In genomic region chr11:75465701-75466531, GRCh38 we compare ENCODE assay signal across 14 cellular contexts. TPM values are rescaled to one million over a fixed set of nuclear protein-coding genes. Genes with fewer than 3 reads are reported as not detected.
DNase-seq lines count a peak whose midpoint lies in the region; ATAC-seq, FAIRE-seq and TF ChIP-seq lines count a peak whose summit lies in the region.
"Had no signal": no experiment of that assay in that cellular context is flagged by ENCODE, and none has a peak within 500 bp of the region (broad histone marks: within the 10 kb centered on the region; RNA-seq: fewer than 3 reads in every experiment).

No MANE protein-coding gene starts in this region.

- H2AK9ac ChIP-seq in IMR-90 (replicated peaks; ENCODE audit: low read depth, low read length, poor library complexity): peak overlapping the region; percentile 89

- H3K79me1 ChIP-seq in IMR-90 (ENCODE audit: low read depth in 1 of 2, low read length in 2 of 2) (no peaks in the 10 kb centered on the region), H1 (ENCODE audit: low read depth, low read length) (no peaks in the 10 kb centered on the region)

- H4K20me1 ChIP-seq in IMR-90 (ENCODE audit: insufficient read depth, low read length): no peaks in the 10 kb centered on the region
- no peaks in the 10 kb centered on the region for H4K20me1 ChIP-seq in H1 (replicated peaks in 1 of 2; ENCODE audit: control insufficient read depth in 1 of 2, insufficient read depth in 2 of 2, low read length in 2 of 2)

- H3K4me2 ChIP-seq in IMR-90 (ENCODE audit: low read depth, low read length) (no peak overlapping the region), H1 (ENCODE audit: insufficient read depth in 1 of 2, low read depth in 2 of 2, low read length in 2 of 2) (no peak overlapping the region)
- H3K4me2 ChIP-seq: smooth muscle cell had no signal

- peak; percentile 78 for ATAC-seq in IMR-90 (ENCODE audit: low read depth)
- ATAC-seq in GM18520 (IDR thresholded peaks at IDR 0.05; ENCODE audit: unreplicated experiment): no peak
- ATAC-seq in HG03139 (IDR thresholded peaks at IDR 0.05; ENCODE audit: unreplicated experiment): no peak
- no peak for ATAC-seq in GM19397 (IDR thresholded peaks at IDR 0.05; ENCODE audit: unreplicated experiment)

- H3K36me3 ChIP-seq in IMR-90 (ENCODE audit: control insufficient read depth, insufficient read depth, low read length): no peaks in the 10 kb centered on the region
- H3K36me3 ChIP-seq in H1 (ENCODE audit: control insufficient read depth in 2 of 4, insufficient read depth in 4 of 4, low read length in 3 of 4): no peaks in the 10 kb centered on the region; a peak in 1 of 8 replicates
- H3K36me3 ChIP-seq: transverse colon had no signal

- TF ChIP-seq POLR2A in IMR-90 (IDR thresholded peaks at IDR 0.05; ENCODE audit: low read depth, low read length) (no peak), H1 (IDR thresholded peaks at IDR 0.05; ENCODE audit: control extremely low read depth in 1 of 2, low read depth in 2 of 2, low read length in 2 of 2) (no peak)

- H3K4me1 ChIP-seq in IMR-90 (ENCODE audit: control insufficient read depth, insufficient read depth, low read length) (peaks cover 22% of the 10 kb centered on the region), H1 (replicated peaks in 1 of 4; ENCODE audit: control insufficient read depth in 3 of 4, insufficient read depth in 4 of 4, low read length in 3 of 4) (peaks cover 8 to 19% (median 14%) of the 10 kb centered on the region in 4 experiments)
- H3K4me1 ChIP-seq: transverse colon had no signal

- H3K4ac ChIP-seq in IMR-90 (ENCODE audit: low read depth, low read length): peak overlapping the region; percentile 77
- no peak overlapping the region for H3K4ac ChIP-seq in H1 (replicated peaks; ENCODE audit: insufficient read length, low read depth, low read length)

- peak overlapping the region; percentile 63 for H2BK120ac ChIP-seq in IMR-90 (ENCODE audit: low read depth, low read length)
- no peak overlapping the region for H2BK120ac ChIP-seq in H1 (replicated peaks; ENCODE audit: low read depth, low read length)

- WGBS in IMR-90 (ENCODE audit: extremely low coverage in 2 of 2, insufficient read length in 1 of 2), 2 experiments: 94% methylated on average over 6 of the region's 11 CpGs; no CpG with 5 or more reads in 1 of the 2 experiments
- WGBS in H1 (ENCODE audit: extremely low coverage in 1 of 2, insufficient coverage in 1 of 2, insufficient read length in 1 of 2, insufficient replicate concordance in 2 of 2, low coverage in 1 of 2, low lambda C conversion rate in 2 of 2, missing lambda C conversion rate in 1 of 2), 2 experiments: 84% methylated on average over 11 of the region's 11 CpGs; no CpG with 5 or more reads in 1 of the 2 experiments

- H3K9me1 ChIP-seq in IMR-90 (ENCODE audit: insufficient read depth, low read length): 0 out of 2 replicates have a peak, but pooled peaks cover 10% of the 10 kb centered on the region

- DNase-seq in AG08395 (ENCODE audit: low spot score) (peak; percentile 72), IMR-90 (peak; percentile 52), H1 (ENCODE audit: low read depth in 1 of 2, low spot score in 2 of 2) (no peak), myocyte (ENCODE audit: low read depth) (peak; percentile 62), foreskin melanocyte (no peak)
- DNase-seq: activated CD4-positive, CD25-positive, alpha-beta regulatory T cell treated with anti-CD3 and anti-CD28 coated beads, Interleukin-2, amount 50 U/mL, for 72 hours; activated T-cell treated with anti-CD3 and anti-CD28 coated beads, Interleukin-2, amount 50 U/mL, for 24 hours; DND-41; NCI-H2029 treated with DMSO at 0.1 percent for 48 hours; transverse colon had no signal

- H4K91ac ChIP-seq in IMR-90 (ENCODE audit: insufficient read depth, low read depth, low read length): peak overlapping the region; percentile 57
- H4K91ac ChIP-seq in H1 (replicated peaks; ENCODE audit: insufficient read length, low read length): no peak overlapping the region

- no peaks in the 10 kb centered on the region for H3K9me3 ChIP-seq in IMR-90 (ENCODE audit: control insufficient read depth, insufficient read depth, low read length)
- H3K9me3 ChIP-seq in H1 (ENCODE audit: insufficient read depth in 2 of 2, low read depth in 1 of 2, low read length in 1 of 2): no peaks in the 10 kb centered on the region
- H3K9me3 ChIP-seq: transverse colon had no signal

- H3K27me3 ChIP-seq in IMR-90 (ENCODE audit: control insufficient read depth, insufficient read depth, low read length) (no peaks in the 10 kb centered on the region), H1 (replicated peaks in 1 of 4; ENCODE audit: control insufficient read depth in 3 of 4, extremely low read depth in 1 of 4, insufficient read depth in 3 of 4, low read length in 3 of 4) (no peaks in the 10 kb centered on the region)
- H3K27me3 ChIP-seq: transverse colon had no signal

- H2BK15ac ChIP-seq in IMR-90 (ENCODE audit: low read depth, low read length) (peak overlapping the region; percentile 53; the same call in 2 of the 3 replicates), H1 (ENCODE audit: low read length) (peak overlapping the region; percentile 10; the same call in 1 of the 2 replicates)

- H4K5ac ChIP-seq in IMR-90 (ENCODE audit: low read depth, low read length) (peak overlapping the region; percentile 40), H1 (ENCODE audit: insufficient read length, low read depth, low read length) (no peak overlapping the region)

- dilution Hi-C loops in IMR-90 (cut with HindIII; ENCODE audit: low sequenced_read_pairs, unreplicated experiment): no loop called here

- H3K4me3 ChIP-seq in IMR-90 (ENCODE audit: insufficient read depth, low read depth, low read length) (no peak overlapping the region), H1 (ENCODE audit: extremely low read depth in 1 of 4, insufficient read depth in 2 of 4, low read depth in 3 of 4, low read length in 4 of 4) (no peak overlapping the region)
- H3K4me3 ChIP-seq: smooth muscle cell, transverse colon had no signal

- no peak overlapping the region for H3K27ac ChIP-seq in IMR-90 (ENCODE audit: insufficient read depth, low read length)
- no peak overlapping the region; the same call in 1 of the 2 replicates for H3K27ac ChIP-seq in H1 (ENCODE audit: low read depth, low read length)
- H3K27ac ChIP-seq: transverse colon had no signal

- peak overlapping the region; percentile 19 to 68; a peak in 3 of 4 replicates for H4K8ac ChIP-seq in IMR-90 (ENCODE audit: low read depth in 2 of 2, low read length in 2 of 2)
- H4K8ac ChIP-seq in H1 (ENCODE audit: extremely low read depth, insufficient read depth, low read length): no peak overlapping the region

- H3K18ac ChIP-seq in IMR-90 (ENCODE audit: low read depth, low read length) (peak overlapping the region; percentile 17), H1 (ENCODE audit: extremely low read depth, low read length) (0 out of 2 replicates have a peak overlapping the region, but pooled peaks have one; percentile 24)

- H3K56ac ChIP-seq in IMR-90 (ENCODE audit: extremely low read depth, insufficient read depth, low read length) (no peak overlapping the region), H1 (replicated peaks; ENCODE audit: insufficient read length, low read depth, low read length) (no peak overlapping the region)

- no peak for FAIRE-seq in H1 (lab: Jason Lieb, UNC)

- no TSS peak for BruUV-seq in IMR-90 (replicated peaks; lab: Mats Ljungman, UMichigan)

- H2BK20ac ChIP-seq in IMR-90 (ENCODE audit: low read depth, low read length) (peak overlapping the region; percentile 64), H1 (ENCODE audit: low read length) (0 out of 2 replicates have a peak overlapping the region, but pooled peaks have one; percentile 55)

- H2AK5ac ChIP-seq in IMR-90 (ENCODE audit: low read depth, low read length) (peak overlapping the region; percentile 73), H1 (ENCODE audit: low read depth, low read length) (no peak overlapping the region)

- no peaks in the 10 kb centered on the region for H3K79me2 ChIP-seq in H1 (ENCODE audit: control insufficient read depth in 1 of 2, insufficient read depth in 2 of 2, low read length in 2 of 2)

- H2AFZ ChIP-seq in IMR-90 (replicated peaks; ENCODE audit: low read length, poor library complexity) (peak overlapping the region; percentile 74), H1 (ENCODE audit: low read length) (no peak overlapping the region)

- no peak for TF ChIP-seq EP300 in H1 (IDR thresholded peaks at IDR 0.05; ENCODE audit: borderline replicate concordance in 1 of 2, low read depth in 2 of 2, low read length in 2 of 2)

- TF ChIP-seq RAD21 in IMR-90 (IDR thresholded peaks at IDR 0.05; ENCODE audit: low read length) (no peak), H1 (IDR thresholded peaks at IDR 0.05 in 1 of 2, conservative IDR thresholded peaks at IDR 0.05 in 1 of 2; ENCODE audit: low read depth in 2 of 2, low read length in 2 of 2) (no peak; a peak in 1 of 4 replicates)

- H3K9ac ChIP-seq in IMR-90 (ENCODE audit: low read depth, low read length) (no peak overlapping the region), H1 (replicated peaks in 1 of 4; ENCODE audit: extremely low read depth in 1 of 4, low read depth in 3 of 4, low read length in 3 of 4) (no peak overlapping the region)

- no peak overlapping the region for H2BK5ac ChIP-seq in IMR-90 (ENCODE audit: low read depth, low read length, poor library complexity, severe bottlenecking)
- peak overlapping the region; percentile 35; the same call in 1 of the 2 replicates for H2BK5ac ChIP-seq in H1 (ENCODE audit: low read depth, low read length)

- H3K14ac ChIP-seq in IMR-90 (replicated peaks; ENCODE audit: low read depth, low read length): peak overlapping the region; percentile 66
- no peak overlapping the region for H3K14ac ChIP-seq in H1 (ENCODE audit: insufficient read length)

- POLR2A ChIA-PET in IMR-90 (lab: Charles Lee; ENCODE audit: unreplicated experiment): no interaction called here
- POLR2A ChIA-PET in H1 (lab: Charles Lee; ENCODE audit: partially characterized antibody): interaction anchor here (1.3 to 3.1 kb wide), 4 partner anchors 10 to 65 kb away, joined by 3 to 13 read pairs (median 5); no protein-coding TSS in a partner anchor

- intact Hi-C loops in IMR-90 (cut with micrococcal nuclease): loop anchor here (5.0 kb wide), 1 partner anchor 51 kb away; no protein-coding TSS in a partner anchor

- CTCF ChIA-PET in IMR-90 (lab: Yijun Ruan, JAX) (no interaction called here), H1 (lab: Charles Lee; ENCODE audit: partially characterized antibody) (interaction anchor here (0.9 to 31.5 kb wide), 9 partner anchors 9 to 60 kb away, joined by 3 to 603 read pairs (median 7); partner anchors contain the start of gene GDPD5)

- 0 out of 2 replicates have a peak overlapping the region, but pooled peaks have one; percentile 46 for H2BK12ac ChIP-seq in H1 (ENCODE audit: low read depth, low read length)

- H3K23ac ChIP-seq in IMR-90 (ENCODE audit: low read depth, low read length) (peak overlapping the region; percentile 41; the same call in 1 of the 2 replicates), H1 (ENCODE audit: insufficient read length) (no peak overlapping the region)

- in situ Hi-C loops in IMR-90 (cut with MboI; ENCODE audit: low sequenced_read_pairs): no loop called here

- TF ChIP-seq CTCF in IMR-90 (conservative IDR thresholded peaks at IDR 0.05; ENCODE audit: low read depth, low read length) (no peak), H1 (IDR thresholded peaks at IDR 0.05; ENCODE audit: control extremely low read depth in 1 of 3, insufficient read depth in 1 of 3, low read depth in 1 of 3, low read length in 3 of 3) (no peak)

- peaks cover 2% of the 10 kb centered on the region; the same call in 1 of the 2 replicates for H3K23me2 ChIP-seq in H1 (ENCODE audit: low read depth, low read length)

RNA-seq across cellular contexts. Expression of gene KLHL35, which starts 32.9 kb away (rescaled TPM):
- total RNA-seq in IMR-90 (2012; rRNA removed): 1.4 and 1.6 TPM in 2 replicates
- polyA plus RNA-seq in IMR-90 (2012; rRNA removed): 3.3 TPM in 2 replicates
- 2.1 and 6.1 TPM in 2 replicates for polyA plus RNA-seq in IMR-90 (2012; cell fraction: cytosol; rRNA removed)
- 4.0 and 10.4 TPM in 2 replicates for polyA plus RNA-seq in IMR-90 (2012; cell fraction: nucleus; rRNA removed; ENCODE audit: low replicate concordance)
- total RNA-seq in H1 (2021; fragmentation: NEBNext Ultra II Directional; extraction: Animal tissue kit (Norgen Biotek cat#: 25700)): 0.35 and 0.40 TPM in 2 replicates
- 0.41 and 0.64 TPM in 2 replicates for polyA plus RNA-seq in H1 (2011; rRNA removed)
- 0.50 TPM for polyA plus RNA-seq in H1 (2011; cell fraction: cytosol; rRNA removed)
- polyA plus RNA-seq in H1 (2011; cell fraction: nucleus; rRNA removed): 0.40 TPM
- 0.24 to 0.70 TPM (median 0.66 TPM) in 3 of 4 replicates, not detected in the other for polyA plus RNA-seq in H1 (2012, experiment 1 of 2)
- polyA plus RNA-seq in H1 (2012, experiment 2 of 2): 0.24 TPM
- polyA plus RNA-seq in H1 (2013, experiment 1 of 2): 0.32 TPM
- polyA plus RNA-seq in H1 (2013, experiment 2 of 2): 0.31 TPM
- 0.10 TPM in 1 of 2 replicates, not detected in the other for polyA minus RNA-seq in H1 (2011; rRNA and poly(A)+ RNA removed)
- polyA minus RNA-seq in H1 (2011; cell fraction: cytosol; rRNA and poly(A)+ RNA removed): 1.0 TPM
- not detected for polyA minus RNA-seq in H1 (2011; cell fraction: nucleus; rRNA and poly(A)+ RNA removed)
- total RNA-seq in myocyte: 2.6 and 4.6 TPM in 2 replicates
- polyA plus RNA-seq in myocyte (2012): 5.6 TPM

RNA-seq across cellular contexts. Expression of gene GDPD5, which starts 59.8 kb away (rescaled TPM):
- total RNA-seq in IMR-90 (2012; rRNA removed) (1.7 and 2.0 TPM in 2 replicates), myocyte (16.1 and 18.3 TPM in 2 replicates)
- polyA plus RNA-seq in IMR-90 (2012; rRNA removed) (7.9 and 8.2 TPM in 2 replicates), H1 (2011; rRNA removed) (7.8 and 10.2 TPM in 2 replicates)
- 4.1 and 7.5 TPM in 2 replicates for polyA plus RNA-seq in IMR-90 (2012; cell fraction: cytosol; rRNA removed)
- 25.1 and 54.1 TPM in 2 replicates for polyA plus RNA-seq in IMR-90 (2012; cell fraction: nucleus; rRNA removed; ENCODE audit: low replicate concordance)
- total RNA-seq in H1 (2021; fragmentation: NEBNext Ultra II Directional; extraction: Animal tissue kit (Norgen Biotek cat#: 25700)): 8.1 and 8.6 TPM in 2 replicates
- polyA plus RNA-seq in H1 (2011; cell fraction: cytosol; rRNA removed): 6.4 TPM
- polyA plus RNA-seq in H1 (2011; cell fraction: nucleus; rRNA removed): 27.2 TPM
- polyA plus RNA-seq in H1 (2012, experiment 1 of 2): 4.8 to 10.4 TPM (median 8.0 TPM) in 4 replicates
- 6.2 TPM for polyA plus RNA-seq in H1 (2012, experiment 2 of 2)
- polyA plus RNA-seq in H1 (2013, experiment 1 of 2): 10.7 TPM
- 10.8 TPM for polyA plus RNA-seq in H1 (2013, experiment 2 of 2)
- polyA minus RNA-seq in H1 (2011; rRNA and poly(A)+ RNA removed): 6.0 and 7.1 TPM in 2 replicates
- 3.8 TPM for polyA minus RNA-seq in H1 (2011; cell fraction: cytosol; rRNA and poly(A)+ RNA removed)
- polyA minus RNA-seq in H1 (2011; cell fraction: nucleus; rRNA and poly(A)+ RNA removed): 8.1 TPM
- polyA plus RNA-seq in myocyte (2012): 50.3 TPM

Comparison
In these comparisons a context has a peak if more than half of its experiments do, and no peak if none do; other contexts are left out.
1. DNase-seq: peak in AG08395 (single experiment), IMR-90 (single experiment) and myocyte (single experiment); none in H1 (0 of 2) and foreskin melanocyte (single experiment).